ENCODE assay signal across 4 cellular contexts in genomic region chr4:11412211-11412610, GRCh38. TPM values are rescaled to one million over a fixed set of nuclear protein-coding genes. Genes with fewer than 3 reads are reported as not detected.
"Had no signal": no experiment of that assay in that cellular context is flagged by ENCODE, and none has a peak within 500 bp of the region (broad histone marks: within the 10 kb centered on the region; RNA-seq: fewer than 3 reads in every experiment).

No MANE protein-coding gene starts in this region.

- H3K4me3 ChIP-seq: GM12878 had no signal

- ATAC-seq: GM12878 had no signal

- DNase-seq: GDM1, GF-D8 had no signal

RNA-seq across cellular contexts. Expression of gene HS3ST1, which starts 16.5 kb away (rescaled TPM):
- total RNA-seq: G401 had no signal
